In genomic region chr11:24664399-24664798, GRCh38 we compare ENCODE assay signal across 32 cellular contexts.
"Had no signal": no experiment of that assay in that cellular context is flagged by ENCODE, and none has a peak within 500 bp of the region (broad histone marks: within the 10 kb centered on the region; RNA-seq: fewer than 3 reads in every experiment).

No MANE protein-coding gene starts in this region.

- H3K4me3 ChIP-seq: adrenal gland, ascending aorta, body of pancreas, breast epithelium, cardiac muscle cell had no signal

- H3K4me1 ChIP-seq: adrenal gland, ascending aorta, body of pancreas, breast epithelium had no signal

- H3K27me3 ChIP-seq: adrenal gland, ascending aorta, body of pancreas, brain microvascular endothelial cell, breast epithelium, cardiac muscle cell had no signal

- H3K27ac ChIP-seq: adrenal gland, ascending aorta, body of pancreas, brain microvascular endothelial cell, breast epithelium, cardiac muscle cell had no signal

- DNase-seq: activated effector memory CD4-positive, alpha-beta T cell treated with anti-CD3 and anti-CD28 coated beads, Interleukin-2, amount 50 U/mL, for 16 hours; activated effector memory CD4-positive, alpha-beta T cell treated with Interleukin-2 at 50 U/mL for 16 hours; activated gamma-delta T cell; activated gamma-delta T cell treated with Interleukin-2 at 50 U/mL for 16 hours; activated naive CD4-positive, alpha-beta T cell; activated naive CD4-positive, alpha-beta T cell treated with anti-CD3 and anti-CD28 coated beads for 36 hours; activated naive CD4-positive, alpha-beta T cell treated with anti-CD3 and anti-CD28 coated beads, Interleukin-2, amount 10 ng/mL, durations not matched to agents 7 days and 5 days; activated naive CD4-positive, alpha-beta T cell treated with anti-CD3 and anti-CD28 coated beads, Interleukin-2, amount 50 U/mL, for 16 hours; activated naive CD4-positive, alpha-beta T cell treated with Interleukin-2 at 50 U/mL for 16 hours; activated naive CD8-positive, alpha-beta T cell treated with anti-CD3 and anti-CD28 coated beads for 36 hours; activated naive CD8-positive, alpha-beta T cell treated with anti-CD3 and anti-CD28 coated beads, Interleukin-2, amount 10 ng/mL, durations not matched to agents 7 days and 5 days; activated naive CD8-positive, alpha-beta T cell treated with anti-CD3 and anti-CD28 coated beads, Interleukin-2, amount 50 U/mL, for 24 hours; activated T-cell treated with anti-CD3 and anti-CD28 coated beads, Interleukin-2, amount 50 U/mL, for 1 hour; activated T-cell treated with anti-CD3 and anti-CD28 coated beads, Interleukin-2, amount 50 U/mL, for 24 hours; activated T-cell treated with anti-CD3 and anti-CD28 coated beads, Interleukin-2, amount 50 U/mL, for 4 hours; activated T-cell treated with anti-CD3 and anti-CD28 coated beads, Interleukin-2, amount 50 U/mL, for 48 hours; activated T-cell treated with anti-CD3 and anti-CD28 coated beads, Interleukin-2, amount 50 U/mL, for 72 hours; adrenal gland; amniotic stem cell; amygdala; anterior cingulate cortex; aorta; body of pancreas; brain microvascular endothelial cell; caudate nucleus; central memory CD4-positive, alpha-beta T cell; cerebellar nuclear complex had no signal

- ATAC-seq: activated naive CD4-positive, alpha-beta T cell treated with anti-CD3 and anti-CD28 coated beads, Interleukin-2, amount 50 U/mL, for 72 hours; activated naive CD8-positive, alpha-beta T cell treated with anti-CD3 and anti-CD28 coated beads, Interleukin-2, amount 50 U/mL, for 24 hours; activated T-cell treated with anti-CD3 and anti-CD28 coated beads, Interleukin-2, amount 50 U/mL, for 4 hours; activated T-cell treated with anti-CD3 and anti-CD28 coated beads, Interleukin-2, amount 50 U/mL, for 72 hours; activated T-helper 17 cell treated with anti-CD3 and anti-CD28 coated beads, Interleukin-2, amount 50 U/mL, for 72 hours; body of pancreas had no signal

- H3K9me3 ChIP-seq: ascending aorta, body of pancreas, breast epithelium had no signal

- H3K36me3 ChIP-seq: adrenal gland, ascending aorta, brain microvascular endothelial cell, breast epithelium, cardiac muscle cell had no signal
